ENCODE assay signal across 1 cellular context in the genomic region with DNA sequence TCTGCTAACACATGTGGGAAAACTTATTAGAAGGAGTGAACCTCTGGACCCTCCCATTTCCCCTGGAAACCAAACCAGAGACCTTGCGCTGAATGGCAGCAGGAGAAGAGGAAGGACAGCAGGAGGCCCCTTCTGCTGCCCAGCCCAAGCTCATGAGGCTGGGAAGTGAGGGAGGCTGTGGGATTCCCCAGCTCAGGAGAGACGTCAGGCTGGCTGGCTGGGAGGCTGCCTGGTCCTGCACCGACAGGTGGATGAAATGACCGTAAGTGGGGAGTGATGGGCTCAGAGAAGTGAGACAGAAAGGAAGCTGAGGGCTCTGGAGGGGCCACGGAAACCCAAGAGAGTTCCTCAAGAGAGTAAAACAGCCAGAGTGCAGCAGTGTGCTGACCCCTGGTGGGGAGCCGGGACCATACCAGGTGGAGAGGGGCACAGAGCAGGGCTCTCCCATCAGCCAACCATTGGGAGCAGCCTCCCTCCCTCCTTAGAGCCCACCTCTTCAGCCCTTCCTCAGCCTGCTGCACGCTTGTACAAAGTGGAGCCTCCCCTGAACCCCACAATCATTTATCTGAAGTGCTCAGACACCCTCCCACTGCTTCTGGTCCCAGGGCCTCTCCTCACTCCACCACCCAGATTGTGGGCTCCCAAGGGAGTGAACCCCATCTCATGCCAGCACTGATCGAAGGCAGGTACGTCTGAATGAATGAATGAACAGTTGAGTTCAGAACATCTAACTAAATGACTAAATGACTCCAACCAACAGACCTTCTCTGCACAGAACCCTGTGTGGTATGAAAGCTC.
TF ChIP-seq lines count a peak whose summit lies in the region.

No MANE protein-coding gene starts in this region.

TF ChIP-seq in HepG2, 621 proteins besides CTCF, POLR2A, EP300 and RAD21 (continued from another document and continues in another):
- TF ChIP-seq, protein P1, sequence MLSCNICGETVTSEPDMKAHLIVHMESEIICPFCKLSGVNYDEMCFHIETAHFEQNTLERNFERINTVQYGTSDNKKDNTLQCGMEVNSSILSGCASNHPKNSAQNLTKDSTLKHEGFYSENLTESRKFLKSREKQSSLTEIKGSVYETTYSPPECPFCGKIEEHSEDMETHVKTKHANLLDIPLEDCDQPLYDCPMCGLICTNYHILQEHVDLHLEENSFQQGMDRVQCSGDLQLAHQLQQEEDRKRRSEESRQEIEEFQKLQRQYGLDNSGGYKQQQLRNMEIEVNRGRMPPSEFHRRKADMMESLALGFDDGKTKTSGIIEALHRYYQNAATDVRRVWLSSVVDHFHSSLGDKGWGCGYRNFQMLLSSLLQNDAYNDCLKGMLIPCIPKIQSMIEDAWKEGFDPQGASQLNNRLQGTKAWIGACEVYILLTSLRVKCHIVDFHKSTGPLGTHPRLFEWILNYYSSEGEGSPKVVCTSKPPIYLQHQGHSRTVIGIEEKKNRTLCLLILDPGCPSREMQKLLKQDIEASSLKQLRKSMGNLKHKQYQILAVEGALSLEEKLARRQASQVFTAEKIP (CRISPR knock-in tag; IDR thresholded peaks at IDR 0.05; ENCODE audit: borderline replicate concordance): no peak
- TF ChIP-seq GFI1 (CRISPR knock-in tag; IDR thresholded peaks at IDR 0.05; ENCODE audit: borderline replicate concordance) (no peak), ERF (CRISPR knock-in tag; IDR thresholded peaks at IDR 0.05) (peak; percentile 55; the same call in 1 of the 2 replicates), ZFP36L2 (CRISPR knock-in tag; IDR thresholded peaks at IDR 0.05) (no peak), SMYD3 (CRISPR knock-in tag; IDR thresholded peaks at IDR 0.05) (no peak), SAP130 (CRISPR knock-in tag; IDR thresholded peaks at IDR 0.05; ENCODE audit: low read depth) (0 out of 2 replicates have a peak, but pooled peaks have one; percentile 16), NFE2L2 (IDR thresholded peaks at IDR 0.05; ENCODE audit: low read length) (no peak), SMARCC2 (IDR thresholded peaks at IDR 0.05) (no peak), ZNF354B (CRISPR knock-in tag; IDR thresholded peaks at IDR 0.05) (no peak), IKZF1 (IDR thresholded peaks at IDR 0.05) (no peak), TAF1 (CRISPR knock-in tag; IDR thresholded peaks at IDR 0.05) (no peak), ZNF24 (IDR thresholded peaks at IDR 0.05) (no peak), NFIC (IDR thresholded peaks at IDR 0.05; ENCODE audit: low read length) (no peak), ZNF644 (CRISPR knock-in tag; IDR thresholded peaks at IDR 0.05; ENCODE audit: low read depth) (no peak), ZNF383 (CRISPR knock-in tag; IDR thresholded peaks at IDR 0.05; ENCODE audit: borderline replicate concordance) (no peak), YEATS4 (CRISPR knock-in tag; IDR thresholded peaks at IDR 0.05; ENCODE audit: borderline replicate concordance) (no peak), MXI1 (IDR thresholded peaks at IDR 0.05; ENCODE audit: borderline replicate concordance, low read depth, low read length) (no peak), SOX13 (IDR thresholded peaks at IDR 0.05) (no peak), SOX13 (CRISPR knock-in tag; conservative IDR thresholded peaks at IDR 0.05 in 1 of 2, IDR thresholded peaks at IDR 0.05 in 1 of 2) (no peak), BRCA1 (CRISPR knock-in tag; IDR thresholded peaks at IDR 0.05) (no peak), ZFX (CRISPR knock-in tag; IDR thresholded peaks at IDR 0.05; ENCODE audit: low read depth) (peak; percentile 30; the same call in 1 of the 2 replicates), KLF9 (CRISPR knock-in tag; IDR thresholded peaks at IDR 0.05; ENCODE audit: low read depth) (no peak), ZBTB38 (CRISPR knock-in tag; IDR thresholded peaks at IDR 0.05) (no peak), PLRG1 (conservative IDR thresholded peaks at IDR 0.05) (no peak), SNAI1 (CRISPR knock-in tag; IDR thresholded peaks at IDR 0.05; ENCODE audit: borderline replicate concordance) (no peak), RBAK (CRISPR knock-in tag; IDR thresholded peaks at IDR 0.05) (no peak), ZNF577 (CRISPR knock-in tag; IDR thresholded peaks at IDR 0.05; ENCODE audit: borderline replicate concordance, low read depth) (no peak)
- TF ChIP-seq, protein P2, sequence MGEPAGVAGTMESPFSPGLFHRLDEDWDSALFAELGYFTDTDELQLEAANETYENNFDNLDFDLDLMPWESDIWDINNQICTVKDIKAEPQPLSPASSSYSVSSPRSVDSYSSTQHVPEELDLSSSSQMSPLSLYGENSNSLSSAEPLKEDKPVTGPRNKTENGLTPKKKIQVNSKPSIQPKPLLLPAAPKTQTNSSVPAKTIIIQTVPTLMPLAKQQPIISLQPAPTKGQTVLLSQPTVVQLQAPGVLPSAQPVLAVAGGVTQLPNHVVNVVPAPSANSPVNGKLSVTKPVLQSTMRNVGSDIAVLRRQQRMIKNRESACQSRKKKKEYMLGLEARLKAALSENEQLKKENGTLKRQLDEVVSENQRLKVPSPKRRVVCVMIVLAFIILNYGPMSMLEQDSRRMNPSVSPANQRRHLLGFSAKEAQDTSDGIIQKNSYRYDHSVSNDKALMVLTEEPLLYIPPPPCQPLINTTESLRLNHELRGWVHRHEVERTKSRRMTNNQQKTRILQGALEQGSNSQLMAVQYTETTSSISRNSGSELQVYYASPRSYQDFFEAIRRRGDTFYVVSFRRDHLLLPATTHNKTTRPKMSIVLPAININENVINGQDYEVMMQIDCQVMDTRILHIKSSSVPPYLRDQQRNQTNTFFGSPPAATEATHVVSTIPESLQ (CRISPR knock-in tag; conservative IDR thresholded peaks at IDR 0.05): no peak
- TF ChIP-seq, protein P3, sequence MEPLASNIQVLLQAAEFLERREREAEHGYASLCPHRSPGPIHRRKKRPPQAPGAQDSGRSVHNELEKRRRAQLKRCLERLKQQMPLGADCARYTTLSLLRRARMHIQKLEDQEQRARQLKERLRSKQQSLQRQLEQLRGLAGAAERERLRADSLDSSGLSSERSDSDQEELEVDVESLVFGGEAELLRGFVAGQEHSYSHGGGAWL (CRISPR knock-in tag; IDR thresholded peaks at IDR 0.05): no peak; the same call in 1 of the 2 replicates
- TF ChIP-seq, protein P4, sequence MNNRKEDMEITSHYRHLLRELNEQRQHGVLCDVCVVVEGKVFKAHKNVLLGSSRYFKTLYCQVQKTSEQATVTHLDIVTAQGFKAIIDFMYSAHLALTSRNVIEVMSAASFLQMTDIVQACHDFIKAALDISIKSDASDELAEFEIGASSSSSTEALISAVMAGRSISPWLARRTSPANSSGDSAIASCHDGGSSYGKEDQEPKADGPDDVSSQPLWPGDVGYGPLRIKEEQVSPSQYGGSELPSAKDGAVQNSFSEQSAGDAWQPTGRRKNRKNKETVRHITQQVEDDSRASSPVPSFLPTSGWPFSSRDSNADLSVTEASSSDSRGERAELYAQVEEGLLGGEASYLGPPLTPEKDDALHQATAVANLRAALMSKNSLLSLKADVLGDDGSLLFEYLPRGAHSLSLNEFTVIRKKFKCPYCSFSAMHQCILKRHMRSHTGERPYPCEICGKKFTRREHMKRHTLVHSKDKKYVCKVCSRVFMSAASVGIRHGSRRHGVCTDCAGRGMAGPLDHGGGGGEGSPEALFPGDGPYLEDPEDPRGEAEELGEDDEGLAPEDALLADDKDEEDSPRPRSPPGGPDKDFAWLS (CRISPR knock-in tag; IDR thresholded peaks at IDR 0.05; ENCODE audit: borderline replicate concordance): no peak
- TF ChIP-seq, protein P5, sequence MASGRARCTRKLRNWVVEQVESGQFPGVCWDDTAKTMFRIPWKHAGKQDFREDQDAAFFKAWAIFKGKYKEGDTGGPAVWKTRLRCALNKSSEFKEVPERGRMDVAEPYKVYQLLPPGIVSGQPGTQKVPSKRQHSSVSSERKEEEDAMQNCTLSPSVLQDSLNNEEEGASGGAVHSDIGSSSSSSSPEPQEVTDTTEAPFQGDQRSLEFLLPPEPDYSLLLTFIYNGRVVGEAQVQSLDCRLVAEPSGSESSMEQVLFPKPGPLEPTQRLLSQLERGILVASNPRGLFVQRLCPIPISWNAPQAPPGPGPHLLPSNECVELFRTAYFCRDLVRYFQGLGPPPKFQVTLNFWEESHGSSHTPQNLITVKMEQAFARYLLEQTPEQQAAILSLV (CRISPR knock-in tag; IDR thresholded peaks at IDR 0.05; ENCODE audit: borderline replicate concordance): no peak
- TF ChIP-seq, protein P6, sequence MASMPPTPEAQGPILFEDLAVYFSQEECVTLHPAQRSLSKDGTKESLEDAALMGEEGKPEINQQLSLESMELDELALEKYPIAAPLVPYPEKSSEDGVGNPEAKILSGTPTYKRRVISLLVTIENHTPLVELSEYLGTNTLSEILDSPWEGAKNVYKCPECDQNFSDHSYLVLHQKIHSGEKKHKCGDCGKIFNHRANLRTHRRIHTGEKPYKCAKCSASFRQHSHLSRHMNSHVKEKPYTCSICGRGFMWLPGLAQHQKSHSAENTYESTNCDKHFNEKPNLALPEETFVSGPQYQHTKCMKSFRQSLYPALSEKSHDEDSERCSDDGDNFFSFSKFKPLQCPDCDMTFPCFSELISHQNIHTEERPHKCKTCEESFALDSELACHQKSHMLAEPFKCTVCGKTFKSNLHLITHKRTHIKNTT (CRISPR knock-in tag; IDR thresholded peaks at IDR 0.05): no peak
- TF ChIP-seq, protein P7, sequence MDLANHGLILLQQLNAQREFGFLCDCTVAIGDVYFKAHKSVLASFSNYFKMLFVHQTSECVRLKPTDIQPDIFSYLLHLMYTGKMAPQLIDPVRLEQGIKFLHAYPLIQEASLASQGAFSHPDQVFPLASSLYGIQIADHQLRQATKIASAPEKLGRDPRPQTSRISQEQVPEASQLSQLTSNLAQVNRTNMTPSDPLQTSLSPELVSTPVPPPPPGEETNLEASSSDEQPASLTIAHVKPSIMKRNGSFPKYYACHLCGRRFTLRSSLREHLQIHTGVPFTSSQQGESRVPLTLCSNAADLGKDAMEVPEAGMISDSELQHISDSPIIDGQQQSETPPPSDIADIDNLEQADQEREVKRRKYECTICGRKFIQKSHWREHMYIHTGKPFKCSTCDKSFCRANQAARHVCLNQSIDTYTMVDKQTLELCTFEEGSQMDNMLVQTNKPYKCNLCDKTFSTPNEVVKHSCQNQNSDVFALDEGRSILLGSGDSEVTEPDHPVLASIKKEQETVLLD (CRISPR knock-in tag; IDR thresholded peaks at IDR 0.05; ENCODE audit: low read depth): no peak
- TF ChIP-seq, protein P8, sequence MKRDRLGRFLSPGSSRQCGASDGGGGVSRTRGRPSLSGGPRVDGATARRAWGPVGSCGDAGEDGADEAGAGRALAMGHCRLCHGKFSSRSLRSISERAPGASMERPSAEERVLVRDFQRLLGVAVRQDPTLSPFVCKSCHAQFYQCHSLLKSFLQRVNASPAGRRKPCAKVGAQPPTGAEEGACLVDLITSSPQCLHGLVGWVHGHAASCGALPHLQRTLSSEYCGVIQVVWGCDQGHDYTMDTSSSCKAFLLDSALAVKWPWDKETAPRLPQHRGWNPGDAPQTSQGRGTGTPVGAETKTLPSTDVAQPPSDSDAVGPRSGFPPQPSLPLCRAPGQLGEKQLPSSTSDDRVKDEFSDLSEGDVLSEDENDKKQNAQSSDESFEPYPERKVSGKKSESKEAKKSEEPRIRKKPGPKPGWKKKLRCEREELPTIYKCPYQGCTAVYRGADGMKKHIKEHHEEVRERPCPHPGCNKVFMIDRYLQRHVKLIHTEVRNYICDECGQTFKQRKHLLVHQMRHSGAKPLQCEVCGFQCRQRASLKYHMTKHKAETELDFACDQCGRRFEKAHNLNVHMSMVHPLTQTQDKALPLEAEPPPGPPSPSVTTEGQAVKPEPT (CRISPR knock-in tag; IDR thresholded peaks at IDR 0.05; ENCODE audit: low read depth): no peak
- TF ChIP-seq, protein P9, sequence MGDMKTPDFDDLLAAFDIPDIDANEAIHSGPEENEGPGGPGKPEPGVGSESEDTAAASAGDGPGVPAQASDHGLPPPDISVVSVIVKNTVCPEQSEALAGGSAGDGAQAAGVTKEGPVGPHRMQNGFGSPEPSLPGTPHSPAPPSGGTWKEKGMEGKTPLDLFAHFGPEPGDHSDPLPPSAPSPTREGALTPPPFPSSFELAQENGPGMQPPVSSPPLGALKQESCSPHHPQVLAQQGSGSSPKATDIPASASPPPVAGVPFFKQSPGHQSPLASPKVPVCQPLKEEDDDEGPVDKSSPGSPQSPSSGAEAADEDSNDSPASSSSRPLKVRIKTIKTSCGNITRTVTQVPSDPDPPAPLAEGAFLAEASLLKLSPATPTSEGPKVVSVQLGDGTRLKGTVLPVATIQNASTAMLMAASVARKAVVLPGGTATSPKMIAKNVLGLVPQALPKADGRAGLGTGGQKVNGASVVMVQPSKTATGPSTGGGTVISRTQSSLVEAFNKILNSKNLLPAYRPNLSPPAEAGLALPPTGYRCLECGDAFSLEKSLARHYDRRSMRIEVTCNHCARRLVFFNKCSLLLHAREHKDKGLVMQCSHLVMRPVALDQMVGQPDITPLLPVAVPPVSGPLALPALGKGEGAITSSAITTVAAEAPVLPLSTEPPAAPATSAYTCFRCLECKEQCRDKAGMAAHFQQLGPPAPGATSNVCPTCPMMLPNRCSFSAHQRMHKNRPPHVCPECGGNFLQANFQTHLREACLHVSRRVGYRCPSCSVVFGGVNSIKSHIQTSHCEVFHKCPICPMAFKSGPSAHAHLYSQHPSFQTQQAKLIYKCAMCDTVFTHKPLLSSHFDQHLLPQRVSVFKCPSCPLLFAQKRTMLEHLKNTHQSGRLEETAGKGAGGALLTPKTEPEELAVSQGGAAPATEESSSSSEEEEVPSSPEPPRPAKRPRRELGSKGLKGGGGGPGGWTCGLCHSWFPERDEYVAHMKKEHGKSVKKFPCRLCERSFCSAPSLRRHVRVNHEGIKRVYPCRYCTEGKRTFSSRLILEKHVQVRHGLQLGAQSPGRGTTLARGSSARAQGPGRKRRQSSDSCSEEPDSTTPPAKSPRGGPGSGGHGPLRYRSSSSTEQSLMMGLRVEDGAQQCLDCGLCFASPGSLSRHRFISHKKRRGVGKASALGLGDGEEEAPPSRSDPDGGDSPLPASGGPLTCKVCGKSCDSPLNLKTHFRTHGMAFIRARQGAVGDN (CRISPR knock-in tag; IDR thresholded peaks at IDR 0.05): peak; percentile 29; the same call in 1 of the 2 replicates
- TF ChIP-seq, protein P10, sequence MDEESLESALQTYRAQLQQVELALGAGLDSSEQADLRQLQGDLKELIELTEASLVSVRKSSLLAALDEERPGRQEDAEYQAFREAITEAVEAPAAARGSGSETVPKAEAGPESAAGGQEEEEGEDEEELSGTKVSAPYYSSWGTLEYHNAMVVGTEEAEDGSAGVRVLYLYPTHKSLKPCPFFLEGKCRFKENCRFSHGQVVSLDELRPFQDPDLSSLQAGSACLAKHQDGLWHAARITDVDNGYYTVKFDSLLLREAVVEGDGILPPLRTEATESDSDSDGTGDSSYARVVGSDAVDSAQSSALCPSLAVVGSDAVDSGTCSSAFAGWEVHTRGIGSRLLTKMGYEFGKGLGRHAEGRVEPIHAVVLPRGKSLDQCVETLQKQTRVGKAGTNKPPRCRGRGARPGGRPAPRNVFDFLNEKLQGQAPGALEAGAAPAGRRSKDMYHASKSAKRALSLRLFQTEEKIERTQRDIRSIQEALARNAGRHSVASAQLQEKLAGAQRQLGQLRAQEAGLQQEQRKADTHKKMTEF (CRISPR knock-in tag; IDR thresholded peaks at IDR 0.05): no peak
- TF ChIP-seq, protein P11, sequence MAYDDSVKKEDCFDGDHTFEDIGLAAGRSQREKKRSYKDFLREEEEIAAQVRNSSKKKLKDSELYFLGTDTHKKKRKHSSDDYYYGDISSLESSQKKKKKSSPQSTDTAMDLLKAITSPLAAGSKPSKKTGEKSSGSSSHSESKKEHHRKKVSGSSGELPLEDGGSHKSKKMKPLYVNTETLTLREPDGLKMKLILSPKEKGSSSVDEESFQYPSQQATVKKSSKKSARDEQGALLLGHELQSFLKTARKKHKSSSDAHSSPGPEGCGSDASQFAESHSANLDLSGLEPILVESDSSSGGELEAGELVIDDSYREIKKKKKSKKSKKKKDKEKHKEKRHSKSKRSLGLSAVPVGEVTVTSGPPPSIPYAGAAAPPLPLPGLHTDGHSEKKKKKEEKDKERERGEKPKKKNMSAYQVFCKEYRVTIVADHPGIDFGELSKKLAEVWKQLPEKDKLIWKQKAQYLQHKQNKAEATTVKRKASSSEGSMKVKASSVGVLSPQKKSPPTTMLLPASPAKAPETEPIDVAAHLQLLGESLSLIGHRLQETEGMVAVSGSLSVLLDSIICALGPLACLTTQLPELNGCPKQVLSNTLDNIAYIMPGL (CRISPR knock-in tag; IDR thresholded peaks at IDR 0.05; ENCODE audit: borderline replicate concordance in 1 of 2, low read depth in 1 of 2): peak in 1 of 2 experiments; percentile 26; a peak in 1 of 4 replicates
